Comparison of ENCODE assay signal across 9 cellular contexts in genomic region chr1:159067699-159068621, GRCh38. TPM values are rescaled to one million over a fixed set of nuclear protein-coding genes. Genes with fewer than 3 reads are reported as not detected.
DNase-seq lines count a peak whose midpoint lies in the region; ATAC-seq, FAIRE-seq and TF ChIP-seq lines count a peak whose summit lies in the region.
"Had no signal": no experiment of that assay in that cellular context is flagged by ENCODE, and none has a peak within 500 bp of the region (broad histone marks: within the 10 kb centered on the region; RNA-seq: fewer than 3 reads in every experiment).

No MANE protein-coding gene starts in this region.

- H3K4me2 ChIP-seq in GM12878 (ENCODE audit: control insufficient read depth, insufficient read depth) = peak overlapping the region; percentile 57

- no peaks in the 10 kb centered on the region for H4K20me1 ChIP-seq in GM12878 (ENCODE audit: control insufficient read depth, insufficient read depth)

- no peak overlapping the region for H2AFZ ChIP-seq in GM12878 (ENCODE audit: control insufficient read depth, low read depth, low read length)

- H3K79me2 ChIP-seq in GM12878 (ENCODE audit: control insufficient read depth, insufficient read depth, low read length) = peaks cover 8% of the 10 kb centered on the region

- H3K27me3 ChIP-seq in GM12878 (replicated peaks in 1 of 2; ENCODE audit: control insufficient read depth in 2 of 2, insufficient read depth in 2 of 2, low read length in 1 of 2) (no peaks in the 10 kb centered on the region), aorta (ENCODE audit: control insufficient read depth in 1 of 2, insufficient read depth in 2 of 2, low read length in 1 of 2) (no peaks in the 10 kb centered on the region)
- H3K27me3 ChIP-seq: cardiac muscle cell had no signal

- POLR2A ChIA-PET in GM12878 (lab: Charles Lee) = interaction anchor here (0.6 to 7.1 kb wide), 8 partner anchors 9 to 59 kb away, joined by 3 to 41 read pairs (median 5); partner anchors contain the start of genes AIM2 and IFI16

- 0% methylated on average over 6 of the region's 6 CpGs for WGBS in GM12878 (ENCODE audit: insufficient coverage, insufficient replicate concordance, low lambda C conversion rate, missing lambda C conversion rate)
- 64 to 65% methylated on average over 6 of the region's 6 CpGs for WGBS in aorta, 2 donors

- in situ Hi-C loops in GM12878 (cut with MboI) = loop anchor here (10.0 kb wide), 1 partner anchor 783 kb away; the partner anchor contains the start of gene CD1C

- DNase-seq in GM12864 (ENCODE audit: low read depth) = peak; percentile 92
- DNase-seq in GM12878 (ENCODE audit: low read depth, low spot score) = peak; percentile 86
- DNase-seq in stimulated activated naive CD8-positive, alpha-beta T cell treated with anti-CD3 and anti-CD28 coated beads, Interleukin-15, Interleukin-2, amounts not matched to agents 100 U/mL and 50 U/mL, for 24 hours = no peak
- DNase-seq in frontal cortex (ENCODE audit: low spot score in 2 of 2) = no peak
- no peak for DNase-seq in aorta
- DNase-seq in HT-29 (ENCODE audit: low spot score) = no peak

- peak; percentile 81 to 95 for TF ChIP-seq EP300 in GM12878 (IDR thresholded peaks at IDR 0.05; ENCODE audit: borderline replicate concordance in 1 of 2, control insufficient read depth in 1 of 2, low read depth in 2 of 2, low read length in 2 of 2)

- FAIRE-seq in GM12878 (lab: Jason Lieb, UNC) = peak; percentile 88
- FAIRE-seq in frontal cortex (lab: Jason Lieb, UNC) = no peak

- peak overlapping the region; percentile 9; the same call in 1 of the 2 replicates for H3K4me3 ChIP-seq in GM12864 (ENCODE audit: low read depth, low read length)
- H3K4me3 ChIP-seq in GM12878 = no peak overlapping the region; the same call in 1 of the 2 replicates
- no peak overlapping the region for H3K4me3 ChIP-seq in aorta (ENCODE audit: low read length in 2 of 2)
- H3K4me3 ChIP-seq: cardiac muscle cell had no signal

- H3K36me3 ChIP-seq in GM12878 (ENCODE audit: control insufficient read depth in 2 of 2, insufficient read depth in 2 of 2, low read length in 1 of 2) (peaks cover 0 to 5% of the 10 kb centered on the region in 2 experiments; a peak in 1 of 4 replicates), aorta (ENCODE audit: control insufficient read depth in 1 of 2, insufficient read depth in 2 of 2, low read length in 1 of 2) (no peaks in the 10 kb centered on the region)
- H3K36me3 ChIP-seq: cardiac muscle cell had no signal

- ATAC-seq in GM21381 (IDR thresholded peaks at IDR 0.05; ENCODE audit: unreplicated experiment) (peak; percentile 83), HG03571 (IDR thresholded peaks at IDR 0.05; ENCODE audit: unreplicated experiment) (peak; percentile 92), GM12878 (peak; percentile 82), aorta (ENCODE audit: low FRiP score) (no peak)
- ATAC-seq in stimulated activated naive CD8-positive, alpha-beta T cell treated with anti-CD3 and anti-CD28 coated beads, Interleukin-15, Interleukin-2, amounts not matched to agents 100 U/mL and 50 U/mL, for 24 hours = peak; percentile 68

- H3K9ac ChIP-seq in GM12878 (ENCODE audit: control insufficient read depth, insufficient read depth, low read length) = peak overlapping the region; percentile 30; the same call in 1 of the 2 replicates

- H3K9me3 ChIP-seq in GM12878 (replicated peaks; ENCODE audit: control insufficient read depth, insufficient read depth, low read length) (no peaks in the 10 kb centered on the region), aorta (ENCODE audit: control insufficient read depth, low read length) (no peaks in the 10 kb centered on the region)

- intact Hi-C loops in GM12878 (cut with micrococcal nuclease; ENCODE audit: unreplicated experiment) = no loop called here
- intact Hi-C loops in aorta (cut with DNase I) = no loop called here

- no peak for TF ChIP-seq RAD21 in GM12878 (IDR thresholded peaks at IDR 0.05; ENCODE audit: insufficient read depth, low read depth, low read length)

- TF ChIP-seq CTCF in GM12864 (IDR thresholded peaks at IDR 0.05; ENCODE audit: low read depth, low read length, missing control alignments) (no peak), GM12878 (IDR thresholded peaks at IDR 0.05 in 2 of 3, conservative IDR thresholded peaks at IDR 0.05 in 1 of 3; ENCODE audit: control insufficient read depth in 2 of 3, extremely low read depth in 1 of 3, insufficient read depth in 1 of 3, low read depth in 3 of 3, low read length in 3 of 3) (no peak)

- SMC1A ChIA-PET in GM12878 (lab: Charles Lee; ENCODE audit: uncharacterized antibody, unreplicated experiment) = interaction anchor here (0.7 to 6.9 kb wide), 18 partner anchors 10 to 865 kb away, joined by 3 to 50 read pairs (median 6); partner anchors contain the start of genes AIM2, IFI16 and MNDA

- peak; percentile 58 for TF ChIP-seq POLR2A in GM12878 (IDR thresholded peaks at IDR 0.05; ENCODE audit: low read depth, low read length)

- peak overlapping the region; percentile 77 for H3K27ac ChIP-seq in GM12878 (ENCODE audit: control insufficient read depth, insufficient read depth)
- no peak overlapping the region for H3K27ac ChIP-seq in aorta (ENCODE audit: low read depth in 1 of 2, low read length in 2 of 2)
- H3K27ac ChIP-seq: cardiac muscle cell had no signal

- RAD21 ChIA-PET in GM12878 (lab: Charles Lee; ENCODE audit: unreplicated experiment) = interaction anchor here (0.8 to 2.8 kb wide), 16 partner anchors 9 to 864 kb away, joined by 3 to 28 read pairs (median 4); partner anchors contain the start of genes AIM2, IFI16 and MNDA

- BruUV-seq in GM12878 (replicated peaks; lab: Mats Ljungman, UMichigan) = no TSS peak

- H3K4me1 ChIP-seq in GM12878 (ENCODE audit: control insufficient read depth, insufficient read depth, low read length) = peaks cover 43% of the 10 kb centered on the region
- H3K4me1 ChIP-seq in aorta (ENCODE audit: control insufficient read depth in 1 of 2, insufficient read depth in 2 of 2, low read length in 2 of 2) = no peaks in the 10 kb centered on the region

- CTCF ChIA-PET in GM12878 (lab: Yijun Ruan, JAX) = interaction anchor here (0.7 to 6.4 kb wide), 14 partner anchors 9 to 820 kb away, joined by 3 to 62 read pairs (median 3); partner anchors contain the start of gene AIM2

TF ChIP-seq in GM12878, 131 proteins besides CTCF, POLR2A, EP300 and RAD21 (continues in another document):
- TF ChIP-seq GABPA (IDR thresholded peaks at IDR 0.05; ENCODE audit: low read depth) (peak; percentile 40; the same call in 1 of the 2 replicates), RCOR1 (conservative IDR thresholded peaks at IDR 0.05; ENCODE audit: low read depth, low read length) (0 out of 2 replicates have a peak, but pooled peaks have one; percentile 55)

RNA-seq across cellular contexts. Expression of gene AIM2, which starts 8.6 kb away (rescaled TPM):
- total RNA-seq in GM12878 (2013; cell fraction: nucleolus; rRNA removed) = 44.5 and 49.9 TPM in 2 replicates
- total RNA-seq in GM12878 (2014; rRNA removed) (9.3 and 9.7 TPM in 2 replicates), GM12878 (2014; rRNA removed; fragmentation: Illumina TruSeq; extraction: Trizol) (12.9 and 15.2 TPM in 2 replicates), GM12878 (2021) (7.9 and 8.9 TPM in 2 replicates), frontal cortex (22.8 TPM), aorta (1 to 10 TPM in 1 of 2 donors, under 1 TPM in 1; 0.97 to 2.6 TPM)
- 15.1 TPM for polyA plus RNA-seq in GM12878 (2011; ENCODE audit: low read depth)
- polyA plus RNA-seq in GM12878 (2011; rRNA removed) (35.7 and 58.8 TPM in 2 replicates), GM12878 (2014; fragmentation: Illumina TruSeq; extraction: Trizol) (13.3 and 17.3 TPM in 2 replicates), GM12878 (2014; fragmentation: Nextera tagmentation; extraction: Ambion mirVana) (10 to 100 TPM; 13.4 to 16.7 TPM), GM12878 (2014; rRNA removed) (7.2 and 10.0 TPM in 2 replicates), GM12878 (2016; fragmentation: Nextera tagmentation; extraction: Ambion mirVana) (10 to 100 TPM; 10.6 to 12.8 TPM), aorta (under 1 TPM in 1 of 2 donors, not detected in 1; 0.38 TPM)
- 9.4 and 10.9 TPM in 2 replicates for polyA plus RNA-seq in GM12878 (2011; cell fraction: cytosol; rRNA removed)
- polyA plus RNA-seq in GM12878 (2011; cell fraction: nucleus; rRNA removed) = 17.4 and 22.9 TPM in 2 replicates
- 16.7 and 16.8 TPM in 2 replicates for polyA plus RNA-seq in GM12878 (2012)
- polyA minus RNA-seq in GM12878 (2011; rRNA and poly(A)+ RNA removed) = 11.3 and 14.4 TPM in 2 replicates
- polyA minus RNA-seq in GM12878 (2011; cell fraction: cytosol; rRNA and poly(A)+ RNA removed) = 8.9 and 9.6 TPM in 2 replicates
- polyA minus RNA-seq in GM12878 (2011; cell fraction: nucleus; rRNA and poly(A)+ RNA removed) = 6.6 and 10.0 TPM in 2 replicates
- total RNA-seq in HT-29 (2014; rRNA removed; shearing (Covaris generic)) = not detected in 2 replicates
- total RNA-seq: cardiac muscle cell had no signal
- polyA plus RNA-seq: cardiac muscle cell had no signal

RNA-seq across cellular contexts. Expression of gene IFI16, which starts 58.3 kb away (rescaled TPM):
- 152 and 157 TPM in 2 replicates for total RNA-seq in GM12878 (2013; cell fraction: nucleolus; rRNA removed)
- total RNA-seq in GM12878 (2014; rRNA removed) (147 and 155 TPM in 2 replicates), GM12878 (2014; rRNA removed; fragmentation: Illumina TruSeq; extraction: Trizol) (120 and 123 TPM in 2 replicates), GM12878 (2021) (185 and 196 TPM in 2 replicates), frontal cortex (15.5 TPM), aorta (100 to 1,000 TPM; 112 to 174 TPM)
- 119 TPM for polyA plus RNA-seq in GM12878 (2011; ENCODE audit: low read depth)
- polyA plus RNA-seq in GM12878 (2011; rRNA removed) (375 and 581 TPM in 2 replicates), GM12878 (2014; fragmentation: Illumina TruSeq; extraction: Trizol) (366 and 473 TPM in 2 replicates), GM12878 (2014; fragmentation: Nextera tagmentation; extraction: Ambion mirVana) (100 to 1,000 TPM; 191 to 255 TPM), GM12878 (2014; rRNA removed) (188 and 232 TPM in 2 replicates), GM12878 (2016; fragmentation: Nextera tagmentation; extraction: Ambion mirVana) (100 to 1,000 TPM; 149 to 165 TPM), aorta (100 to 1,000 TPM in 1 of 2 donors, 10 to 100 TPM in 1; 36.6 to 109 TPM)
- 144 and 189 TPM in 2 replicates for polyA plus RNA-seq in GM12878 (2011; cell fraction: cytosol; rRNA removed)
- 193 and 199 TPM in 2 replicates for polyA plus RNA-seq in GM12878 (2011; cell fraction: nucleus; rRNA removed)
- 175 and 215 TPM in 2 replicates for polyA plus RNA-seq in GM12878 (2012)
- 163 and 190 TPM in 2 replicates for polyA minus RNA-seq in GM12878 (2011; rRNA and poly(A)+ RNA removed)
- 90.2 and 92.9 TPM in 2 replicates for polyA minus RNA-seq in GM12878 (2011; cell fraction: cytosol; rRNA and poly(A)+ RNA removed)
- 119 and 143 TPM in 2 replicates for polyA minus RNA-seq in GM12878 (2011; cell fraction: nucleus; rRNA and poly(A)+ RNA removed)
- not detected in 2 replicates for total RNA-seq in HT-29 (2014; rRNA removed; shearing (Covaris generic))

Comparison
In these comparisons a context has a peak if more than half of its experiments do, and no peak if none do; other contexts are left out.
1. DNase-seq: peak in GM12864 (single experiment) and GM12878 (single experiment); none in stimulated activated naive CD8-positive, alpha-beta T cell treated with anti-CD3 and anti-CD28 coated beads, Interleukin-15, Interleukin-2, amounts not matched to agents 100 U/mL and 50 U/mL, for 24 hours (single experiment), frontal cortex (0 of 2), aorta (0 of 2) and HT-29 (single experiment).
2. RNA of gene IFI16, which starts 58.3 kb away (total RNA-seq): 112 to 174 TPM in aorta, 120 to 196 TPM in GM12878 and 15.5 TPM in frontal cortex (single experiment); not detected in HT-29; every median in the first group is over 10 times any median in the second.